In genomic region chr4:129233691-129234090, GRCh38 we compare ENCODE assay signal across 17 cellular contexts.
DNase-seq lines count a peak whose midpoint lies in the region.
"Had no signal": no experiment of that assay in that cellular context is flagged by ENCODE, and none has a peak within 500 bp of the region (broad histone marks: within the 10 kb centered on the region; RNA-seq: fewer than 3 reads in every experiment).

No MANE protein-coding gene starts in this region.

- peak; percentile 12 for DNase-seq in NCI-H187 treated with DMSO at 0.1 percent for 48 hours (lab: John Stamatoyannopoulos, UW)
- DNase-seq in NCI-H187 (lab: John Stamatoyannopoulos, UW) = no peak
- DNase-seq in NCI-H146 (lab: John Stamatoyannopoulos, UW) = peak; percentile 83
- peak; percentile 93 for DNase-seq in NCI-H69 (lab: John Stamatoyannopoulos, UW)
- peak; percentile 18 for DNase-seq in left kidney (ENCODE audit: low read depth, low spot score)
- DNase-seq in stimulated activated CD8-positive, alpha-beta memory T cell treated with anti-CD3 and anti-CD28 coated beads, Interleukin-4, amount 100 ng/mL, for 48 hours = no peak
- DNase-seq in NCI-H446 treated with DMSO at 0.1 percent for 48 hours (lab: John Stamatoyannopoulos, UW) = no peak
- DNase-seq in cerebellum (ENCODE audit: low spot score) = no peak
- DNase-seq: GOT3, KBM-7, MG63, NCI-H1105 treated with DMSO at 0.1 percent for 48 hours, NCI-H226, NCI-H510A treated with DMSO at 0.1 percent for 48 hours, NCI-H82, SIG-M5, T-helper 2 cell had no signal

Comparison
In these comparisons a context has a peak if more than half of its experiments do, and no peak if none do; other contexts are left out.
1. DNase-seq: peak in NCI-H187 treated with DMSO at 0.1 percent for 48 hours (single experiment), NCI-H146 (single experiment), NCI-H69 (single experiment) and left kidney (single experiment); none in NCI-H187 (0 of 2), stimulated activated CD8-positive, alpha-beta memory T cell treated with anti-CD3 and anti-CD28 coated beads, Interleukin-4, amount 100 ng/mL, for 48 hours (single experiment), NCI-H446 treated with DMSO at 0.1 percent for 48 hours (single experiment) and cerebellum (single experiment).